20 cellular contexts compared by ENCODE assay signal in the genomic region with DNA sequence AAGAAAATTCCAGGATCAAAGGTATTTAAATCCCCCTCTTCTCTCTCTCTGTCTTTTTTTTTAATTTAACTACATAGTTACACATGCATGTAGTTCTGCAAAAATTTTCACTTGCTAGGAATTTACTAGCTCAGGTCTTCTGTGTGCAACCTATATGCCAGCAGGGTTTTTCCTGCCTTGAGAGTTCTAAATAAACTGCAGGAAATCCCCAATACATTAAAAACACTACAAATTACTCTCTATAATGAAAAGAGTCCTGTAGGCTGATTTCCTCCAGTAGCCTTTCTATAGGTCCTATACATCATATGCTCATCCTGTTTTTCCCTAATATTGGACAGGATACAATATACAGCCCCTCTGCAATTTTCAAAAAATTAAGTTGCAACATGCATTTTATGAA.
"Had no signal": no experiment of that assay in that cellular context is flagged by ENCODE, and none has a peak within 500 bp of the region (broad histone marks: within the 10 kb centered on the region; RNA-seq: fewer than 3 reads in every experiment).

No MANE protein-coding gene starts in this region.

- H3K27me3 Mint-ChIP-seq: stimulated activated naive CD8-positive, alpha-beta T cell treated with anti-CD3 and anti-CD28 coated beads, Interleukin-15, amount 100 ng/mL, for 72 hours had no signal

- H3K36me3 Mint-ChIP-seq: naive B cell; stimulated activated naive B cell treated with anti-CD40 and anti-IgM and Interleukin-4, amounts not matched to agents 10 μg/mL and 1 μg/mL and 100 μg/mL, for 72 hours had no signal

- H3K4me1 Mint-ChIP-seq: naive B cell; stimulated activated naive B cell treated with anti-CD40 and anti-IgM and Interleukin-4, amounts not matched to agents 10 μg/mL and 1 μg/mL and 100 μg/mL, for 72 hours; stimulated activated naive CD8-positive, alpha-beta T cell treated with anti-CD3 and anti-CD28 coated beads, Interleukin-15, amount 100 ng/mL, for 72 hours had no signal

- DNase-seq: cortex of kidney; dorsolateral prefrontal cortex; effector CD8-positive, alpha-beta T cell; heart left ventricle; hippocampal formation; left colon; left ventricle myocardium superior; mesenchymal stem cell; midbrain; naive B cell; ovary; sigmoid colon; stimulated activated CD4-positive, alpha-beta T cell treated with anti-CD3 and anti-CD28 coated beads, Interleukin-2, amount 100 ng/mL, for 24 hours; stimulated activated CD4-positive, alpha-beta T cell treated with anti-CD3 and anti-CD28 coated beads, Interleukin-4, amount 100 ng/mL, for 4 hours; stimulated activated naive B cell treated with anti-CD40 and anti-IgM and Interleukin-4, amounts not matched to agents 10 μg/mL and 1 μg/mL and 100 μg/mL, for 72 hours; stimulated activated naive CD8-positive, alpha-beta T cell treated with anti-CD3 and anti-CD28 coated beads, Interleukin-15, amount 100 ng/mL, for 72 hours; trophoblast cell had no signal

- H3K27me3 ChIP-seq: ovary, right atrium auricular region, sigmoid colon had no signal

- H3K27ac Mint-ChIP-seq: naive B cell; stimulated activated naive B cell treated with anti-CD40 and anti-IgM and Interleukin-4, amounts not matched to agents 10 μg/mL and 1 μg/mL and 100 μg/mL, for 72 hours; stimulated activated naive CD8-positive, alpha-beta T cell treated with anti-CD3 and anti-CD28 coated beads, Interleukin-15, amount 100 ng/mL, for 72 hours had no signal

- ATAC-seq: heart left ventricle; left colon; left ventricle myocardium superior; stimulated activated naive CD8-positive, alpha-beta T cell treated with anti-CD3 and anti-CD28 coated beads, Interleukin-15, amount 100 ng/mL, for 72 hours had no signal

- H3K4me3 Mint-ChIP-seq: naive B cell; stimulated activated naive B cell treated with anti-CD40 and anti-IgM and Interleukin-4, amounts not matched to agents 10 μg/mL and 1 μg/mL and 100 μg/mL, for 72 hours; stimulated activated naive CD8-positive, alpha-beta T cell treated with anti-CD3 and anti-CD28 coated beads, Interleukin-15, amount 100 ng/mL, for 72 hours had no signal

- H3K4me3 ChIP-seq: dorsolateral prefrontal cortex, heart left ventricle, lung, ovary, right atrium auricular region, sigmoid colon had no signal

- H3K9me3 ChIP-seq: heart left ventricle, ovary, right atrium auricular region, sigmoid colon had no signal

- H3K9me3 Mint-ChIP-seq: stimulated activated naive CD8-positive, alpha-beta T cell treated with anti-CD3 and anti-CD28 coated beads, Interleukin-15, amount 100 ng/mL, for 72 hours had no signal

- H3K4me1 ChIP-seq: heart left ventricle, right atrium auricular region, sigmoid colon had no signal

- H3K27ac ChIP-seq: dorsolateral prefrontal cortex, heart left ventricle, ovary, right atrium auricular region, sigmoid colon, skin epidermis had no signal

- H3K36me3 ChIP-seq: heart left ventricle, ovary, right atrium auricular region, sigmoid colon had no signal
